Comparison of ENCODE assay signal across 1 cellular context in genomic region chr15:77145370-77145769, GRCh38.
TF ChIP-seq lines count a peak whose summit lies in the region.

No MANE protein-coding gene starts in this region.

TF ChIP-seq in HepG2, 621 proteins besides CTCF, POLR2A, EP300 and RAD21 (continued from another document):
- TF ChIP-seq ZNF362 (CRISPR knock-in tag; IDR thresholded peaks at IDR 0.05; ENCODE audit: borderline replicate concordance) (peak; percentile 62; the same call in 1 of the 2 replicates), SRF (IDR thresholded peaks at IDR 0.05; ENCODE audit: low read depth, low read length) (no peak), STAT5B (CRISPR knock-in tag; IDR thresholded peaks at IDR 0.05) (no peak)
